In genomic region chr13:29683041-29683440, GRCh38 we compare ENCODE assay signal across 25 cellular contexts.
DNase-seq lines count a peak whose midpoint lies in the region; FAIRE-seq lines count a peak whose summit lies in the region.
"Had no signal": no experiment of that assay in that cellular context is flagged by ENCODE, and none has a peak within 500 bp of the region (broad histone marks: within the 10 kb centered on the region; RNA-seq: fewer than 3 reads in every experiment).

No MANE protein-coding gene starts in this region.

- no peaks in the 10 kb centered on the region for H3K36me3 Mint-ChIP-seq in activated CD4-positive, alpha-beta T cell treated with anti-CD3 and anti-CD28 coated beads, Interleukin-2, amount 10 ng/mL, durations not matched to agents 7 days and 5 days (ENCODE audit: low read depth)
- H3K36me3 Mint-ChIP-seq: CD14-positive monocyte; CD4-positive, alpha-beta memory T cell; CD4-positive, CD25-positive, alpha-beta regulatory T cell; CD8-positive, alpha-beta memory T cell had no signal

- H3K9me3 Mint-ChIP-seq in activated CD4-positive, alpha-beta T cell treated with anti-CD3 and anti-CD28 coated beads, Interleukin-2, amount 10 ng/mL, durations not matched to agents 7 days and 5 days = no peaks in the 10 kb centered on the region

- no peak for FAIRE-seq in GM19239 (lab: Jason Lieb, UNC)
- FAIRE-seq: A204.1, GM12878, GM12892, GM18507 had no signal

- H3K27ac Mint-ChIP-seq in activated CD4-positive, alpha-beta T cell treated with anti-CD3 and anti-CD28 coated beads, Interleukin-2, amount 10 ng/mL, durations not matched to agents 7 days and 5 days = no peak overlapping the region
- H3K27ac Mint-ChIP-seq: CD14-positive monocyte; CD4-positive, alpha-beta memory T cell; CD4-positive, CD25-positive, alpha-beta regulatory T cell; CD8-positive, alpha-beta memory T cell had no signal

- DNase-seq in LHCN-M2 (ENCODE audit: low read depth) (peak; percentile 40), myocyte (ENCODE audit: low read depth) (peak; percentile 62), GM19239 (ENCODE audit: insufficient read length, low spot score) (no peak), NCI-H1694 (lab: John Stamatoyannopoulos, UW) (no peak)
- no peak for DNase-seq in activated CD4-positive, alpha-beta T cell treated with anti-CD3 and anti-CD28 coated beads, Interleukin-2, amount 10 ng/mL, durations not matched to agents 7 days and 5 days
- DNase-seq: 8988T; ACHN; BE2C; C1 segment of cervical spinal cord; CD4-positive, alpha-beta memory T cell; CD4-positive, CD25-positive, alpha-beta regulatory T cell; CD8-positive, alpha-beta memory T cell; COR-L47; DMS 273 treated with DMSO at 0.1 percent for 48 hours; DMS153; DMS53; DMS79; DND-41; EL; GDM1 had no signal

- CTCF ChIA-PET in activated CD4-positive, alpha-beta T cell treated with anti-CD3 and anti-CD28 coated beads, Interleukin-2, amount 10 ng/mL, durations not matched to agents 7 days and 5 days (lab: Charles Lee) = interaction anchor here (1.1 kb wide), 1 partner anchor 175 kb away, joined by 3 read pairs; no protein-coding TSS in a partner anchor

- POLR2A ChIA-PET in activated CD4-positive, alpha-beta T cell treated with anti-CD3 and anti-CD28 coated beads, Interleukin-2, amount 10 ng/mL, durations not matched to agents 7 days and 5 days (lab: Charles Lee) = no interaction called here

- no peaks in the 10 kb centered on the region for H3K4me1 Mint-ChIP-seq in activated CD4-positive, alpha-beta T cell treated with anti-CD3 and anti-CD28 coated beads, Interleukin-2, amount 10 ng/mL, durations not matched to agents 7 days and 5 days
- H3K4me1 Mint-ChIP-seq: CD14-positive monocyte; CD4-positive, alpha-beta memory T cell; CD4-positive, CD25-positive, alpha-beta regulatory T cell; CD8-positive, alpha-beta memory T cell had no signal

- peaks cover 16% of the 10 kb centered on the region for H3K27me3 Mint-ChIP-seq in activated CD4-positive, alpha-beta T cell treated with anti-CD3 and anti-CD28 coated beads, Interleukin-2, amount 10 ng/mL, durations not matched to agents 7 days and 5 days

- H3K4me3 Mint-ChIP-seq in activated CD4-positive, alpha-beta T cell treated with anti-CD3 and anti-CD28 coated beads, Interleukin-2, amount 10 ng/mL, durations not matched to agents 7 days and 5 days = no peak overlapping the region
- H3K4me3 Mint-ChIP-seq: CD14-positive monocyte; CD4-positive, alpha-beta memory T cell; CD4-positive, CD25-positive, alpha-beta regulatory T cell; CD8-positive, alpha-beta memory T cell had no signal

Comparison
In these comparisons a context has a peak if more than half of its experiments do, and no peak if none do; other contexts are left out.
1. DNase-seq: peak in LHCN-M2 (single experiment) and myocyte (single experiment); none in GM19239 (single experiment), activated CD4-positive, alpha-beta T cell treated with anti-CD3 and anti-CD28 coated beads, Interleukin-2, amount 10 ng/mL, durations not matched to agents 7 days and 5 days (single experiment) and NCI-H1694 (single experiment).